ENCODE assay signal across 1 cellular context in genomic region chr3:71089271-71089670, GRCh38.
TF ChIP-seq lines count a peak whose summit lies in the region.

No MANE protein-coding gene starts in this region.

TF ChIP-seq in WTC11, 78 proteins besides CTCF, POLR2A, EP300 and RAD21 (continued from another document):
- TF ChIP-seq E2F4 (CRISPR knock-in tag; IDR thresholded peaks at IDR 0.05; ENCODE audit: borderline replicate concordance, low read depth) (no peak), ATF6 (CRISPR knock-in tag; IDR thresholded peaks at IDR 0.05) (no peak), SMAD4 (CRISPR knock-in tag; IDR thresholded peaks at IDR 0.05) (no peak), USF2 (CRISPR knock-in tag; IDR thresholded peaks at IDR 0.05) (no peak), GABPB1 (CRISPR knock-in tag; IDR thresholded peaks at IDR 0.05) (no peak), ARID4B (CRISPR knock-in tag; IDR thresholded peaks at IDR 0.05; ENCODE audit: borderline replicate concordance) (no peak), ATF2 (CRISPR knock-in tag; IDR thresholded peaks at IDR 0.05; ENCODE audit: borderline replicate concordance, low read depth) (no peak), ZNF281 (CRISPR knock-in tag; IDR thresholded peaks at IDR 0.05) (no peak), NR2C2 (CRISPR knock-in tag; IDR thresholded peaks at IDR 0.05) (no peak)
